Comparison of ENCODE assay signal across 29 cellular contexts in genomic region chr18:22701326-22701725, GRCh38.
"Had no signal": no experiment of that assay in that cellular context is flagged by ENCODE, and none has a peak within 500 bp of the region (broad histone marks: within the 10 kb centered on the region; RNA-seq: fewer than 3 reads in every experiment).

No MANE protein-coding gene starts in this region.

- H3K9me3 ChIP-seq: SJCRH30 had no signal

- H3K27me3 ChIP-seq: SJCRH30 had no signal

- H3K27ac ChIP-seq: KMS-11, PC-9, RWPE1, SJCRH30, SK-N-MC had no signal

- H2AFZ ChIP-seq: PC-9 had no signal

- H3K9ac ChIP-seq: KMS-11 had no signal

- H3K4me2 ChIP-seq: KMS-11, PC-9 had no signal

- ATAC-seq: Panc1, Right ventricle myocardium inferior, SK-N-SH treated with all-trans-retinoic acid at 6 μM for 48 hours had no signal

- H3K4me3 ChIP-seq: PC-9, SJCRH30, SK-N-MC had no signal

- H3K36me3 ChIP-seq: SJCRH30 had no signal

- DNase-seq: Karpas-422, KBM-7, MM.1S, MV-4-11, NCI-H1092, NCI-H1417 treated with DMSO at 0.1 percent for 48 hours, NCI-H1436 treated with DMSO at 0.1 percent for 48 hours, NCI-H1694 treated with DMSO at 0.1 percent for 48 hours, NCI-H187 treated with DMSO at 0.1 percent for 48 hours, NCI-H2029, NCI-H2081, NCI-H2171 treated with DMSO at 0.1 percent for 48 hours, NCI-H2227 treated with DMSO at 0.1 percent for 48 hours, NCI-H345, NCI-H446, NCI-H510A treated with DMSO at 0.1 percent for 48 hours, NCI-H524 treated with DMSO at 0.1 percent for 48 hours, NCI-H526 treated with DMSO at 0.1 percent for 48 hours, NCI-H774, PC-9, SHP77, SIG-M5, SJCRH30 had no signal

- H3K4me1 ChIP-seq: SJCRH30 had no signal
